Comparison of ENCODE assay signal across 8 cellular contexts in the genomic region with DNA sequence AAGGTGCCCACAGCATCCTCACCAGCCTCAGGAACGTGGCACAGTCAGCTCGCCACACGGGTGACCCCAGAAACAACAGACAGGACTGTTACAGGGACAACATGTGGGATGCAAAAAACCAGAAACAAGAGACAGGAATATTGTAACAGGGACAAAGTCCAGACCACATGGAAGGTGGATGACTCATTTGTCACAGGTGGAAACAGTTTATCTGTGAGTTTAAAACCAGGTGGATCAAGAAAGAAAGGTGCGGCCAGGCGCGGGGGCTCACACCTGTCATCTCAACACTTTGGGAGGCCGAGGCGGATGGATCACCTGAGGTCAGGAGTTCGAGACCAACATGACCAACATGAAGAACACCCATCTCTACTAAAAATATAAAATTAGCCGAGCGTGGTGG. TPM values are rescaled to one million over a fixed set of nuclear protein-coding genes. Genes with fewer than 3 reads are reported as not detected.
DNase-seq lines count a peak whose midpoint lies in the region; ATAC-seq, FAIRE-seq and TF ChIP-seq lines count a peak whose summit lies in the region.
"Not testable (repeated sequence)": the region's sequence is repeated elsewhere in the genome, so short reads cannot be mapped to it uniquely, and the experiment has no call there.

No MANE protein-coding gene starts in this region.

- H3K27ac ChIP-seq in astrocyte (ENCODE audit: low read depth, low read length); H1 (ENCODE audit: low read depth, low read length); right lobe of liver; transverse colon: not testable (repeated sequence)
- H3K27ac ChIP-seq in pancreas: peak overlapping the region in 1 of 4 donors; percentile 47

- FAIRE-seq in GM19239 (lab: Jason Lieb, UNC): peak; percentile 59
- peak; percentile 31 for FAIRE-seq in HTR-8/SVneo (lab: Jason Lieb, UNC)
- FAIRE-seq in astrocyte (lab: Jason Lieb, UNC): peak; percentile 39
- not testable (repeated sequence) for FAIRE-seq in H1 (lab: Jason Lieb, UNC); pancreas (lab: Jason Lieb, UNC)

- H3K4me3 ChIP-seq in astrocyte (ENCODE audit: insufficient read depth, low read depth, low read length); H1 (ENCODE audit: extremely low read depth in 1 of 4, insufficient read depth in 2 of 4, low read depth in 3 of 4, low read length in 4 of 4); right lobe of liver; pancreas; transverse colon: not testable (repeated sequence)

- not testable (repeated sequence) for DNase-seq in GM19239 (ENCODE audit: insufficient read length, low spot score); HTR-8/SVneo (ENCODE audit: insufficient read length, low spot score); astrocyte (ENCODE audit: low read depth); H1 (ENCODE audit: low read depth in 1 of 2, low spot score in 2 of 2)
- DNase-seq in islet precursor cell (peak; percentile 50), right lobe of liver (peak in 1 of 3 donors; percentile 30), pancreas (peak in 1 of 6 donors; percentile 56), transverse colon (peak; percentile 27)

- not testable (repeated sequence) for H3K9me3 ChIP-seq in astrocyte (ENCODE audit: insufficient read depth, low read depth, low read length); H1 (ENCODE audit: insufficient read depth in 2 of 2, low read depth in 1 of 2, low read length in 1 of 2); right lobe of liver; pancreas; transverse colon

- not testable (repeated sequence) for H2BK120ac ChIP-seq in H1 (replicated peaks; ENCODE audit: low read depth, low read length)

- H3K36me3 Mint-ChIP-seq in astrocyte (ENCODE audit: low read depth, unreplicated experiment): peaks cover 18% of the 10 kb centered on the region

- not testable (repeated sequence) for H3K4me1 ChIP-seq in astrocyte (ENCODE audit: insufficient read depth, low read length); H1 (replicated peaks in 1 of 4; ENCODE audit: control insufficient read depth in 3 of 4, insufficient read depth in 4 of 4, low read length in 3 of 4)
- peaks cover 0 to 12% (median 0%) of the 10 kb centered on the region in 4 donors for H3K4me1 ChIP-seq in right lobe of liver
- H3K4me1 ChIP-seq in pancreas: peaks cover 0 to 13% (median 4%) of the 10 kb centered on the region in 3 donors
- H3K4me1 ChIP-seq in transverse colon: peaks cover 0 to 21% (median 3%) of the 10 kb centered on the region in 4 donors

- not testable (repeated sequence) for H3K14ac ChIP-seq in H1 (ENCODE audit: insufficient read length)

- H3K9me3 Mint-ChIP-seq in astrocyte (ENCODE audit: unreplicated experiment): not testable (repeated sequence)

- ATAC-seq in right lobe of liver (peak in 3 of 4 donors; percentile 22 to 70 (median 69)), pancreas (peak; percentile 16 to 63 (median 61))

- TF ChIP-seq EP300 in H1 (IDR thresholded peaks at IDR 0.05; ENCODE audit: borderline replicate concordance in 1 of 2, low read depth in 2 of 2, low read length in 2 of 2); transverse colon (IDR thresholded peaks at IDR 0.05; ENCODE audit: low read depth): not testable (repeated sequence)

- not testable (repeated sequence) for H4K5ac ChIP-seq in H1 (ENCODE audit: insufficient read length, low read depth, low read length)

- in situ Hi-C loops in transverse colon (cut with MboI; ENCODE audit: low pct_ligation_motif_present in 1 of 4, low pct_unique_long_range_greater_than_20kb in 1 of 4, low sequenced_read_pairs in 3 of 4): not testable (repeated sequence)

- H3K4ac ChIP-seq in H1 (replicated peaks; ENCODE audit: insufficient read length, low read depth, low read length): not testable (repeated sequence)

- H4K20me1 ChIP-seq in astrocyte (ENCODE audit: insufficient read depth, low read length): peaks cover 50% of the 10 kb centered on the region
- H4K20me1 ChIP-seq in H1 (replicated peaks in 1 of 2; ENCODE audit: control insufficient read depth in 1 of 2, insufficient read depth in 2 of 2, low read length in 2 of 2): not testable (repeated sequence)

- 0 out of 2 replicates have a peak overlapping the region, but pooled peaks have one; percentile 21 for H2BK15ac ChIP-seq in H1 (ENCODE audit: low read length)

- not testable (repeated sequence) for H3K4me2 ChIP-seq in astrocyte (ENCODE audit: low read length); H1 (ENCODE audit: insufficient read depth in 1 of 2, low read depth in 2 of 2, low read length in 2 of 2)

- H2BK20ac ChIP-seq in H1 (ENCODE audit: low read length): not testable (repeated sequence)

- CTCF ChIA-PET in H1 (lab: Charles Lee; ENCODE audit: partially characterized antibody): not testable (repeated sequence)

- not testable (repeated sequence) for H3K27ac Mint-ChIP-seq in astrocyte (ENCODE audit: unreplicated experiment)

- not testable (repeated sequence) for TF ChIP-seq RAD21 in H1 (IDR thresholded peaks at IDR 0.05 in 1 of 2, conservative IDR thresholded peaks at IDR 0.05 in 1 of 2; ENCODE audit: low read depth in 2 of 2, low read length in 2 of 2)

- intact Hi-C loops in right lobe of liver (cut with DNase I); pancreas (cut with DNase I); transverse colon (cut with DNase I; ENCODE audit: low total_unique reads): not testable (repeated sequence)

- POLR2A ChIA-PET in H1 (lab: Charles Lee; ENCODE audit: partially characterized antibody): not testable (repeated sequence)

- not testable (repeated sequence) for H2BK12ac ChIP-seq in H1 (ENCODE audit: low read depth, low read length)

- H3K36me3 ChIP-seq in astrocyte (ENCODE audit: insufficient read depth, low read length); H1 (ENCODE audit: control insufficient read depth in 2 of 4, insufficient read depth in 4 of 4, low read length in 3 of 4); right lobe of liver; pancreas; transverse colon: not testable (repeated sequence)

- not testable (repeated sequence) for H4K8ac ChIP-seq in H1 (ENCODE audit: extremely low read depth, insufficient read depth, low read length)

- H2BK5ac ChIP-seq in H1 (ENCODE audit: low read depth, low read length): not testable (repeated sequence)

- peaks cover 30% of the 10 kb centered on the region for H3K79me1 ChIP-seq in H1 (ENCODE audit: low read depth, low read length)

- not testable (repeated sequence) for H3K56ac ChIP-seq in H1 (replicated peaks; ENCODE audit: insufficient read length, low read depth, low read length)

- H2AFZ ChIP-seq in astrocyte (ENCODE audit: low read depth, low read length); H1 (ENCODE audit: low read length): not testable (repeated sequence)

- H3K4me3 Mint-ChIP-seq in astrocyte (ENCODE audit: unreplicated experiment): not testable (repeated sequence)

- not testable (repeated sequence) for H3K18ac ChIP-seq in H1 (ENCODE audit: extremely low read depth, low read length)

- not testable (repeated sequence) for TF ChIP-seq POLR2A in H1 (IDR thresholded peaks at IDR 0.05; ENCODE audit: control extremely low read depth in 1 of 2, low read depth in 2 of 2, low read length in 2 of 2); right lobe of liver (IDR thresholded peaks at IDR 0.05); transverse colon (IDR thresholded peaks at IDR 0.05)

- not testable (repeated sequence) for H3K23me2 ChIP-seq in H1 (ENCODE audit: low read depth, low read length)

- not testable (repeated sequence) for H3K27me3 ChIP-seq in astrocyte (ENCODE audit: insufficient read depth, low read length); H1 (replicated peaks in 1 of 4; ENCODE audit: control insufficient read depth in 3 of 4, extremely low read depth in 1 of 4, insufficient read depth in 3 of 4, low read length in 3 of 4); right lobe of liver; pancreas; transverse colon

- H3K23ac ChIP-seq in H1 (ENCODE audit: insufficient read length): not testable (repeated sequence)

- not testable (repeated sequence) for TF ChIP-seq CTCF in astrocyte (IDR thresholded peaks at IDR 0.05; ENCODE audit: insufficient read depth, low read depth, low read length); H1 (IDR thresholded peaks at IDR 0.05; ENCODE audit: control extremely low read depth in 1 of 3, insufficient read depth in 1 of 3, low read depth in 1 of 3, low read length in 3 of 3); right lobe of liver (IDR thresholded peaks at IDR 0.05); pancreas (IDR thresholded peaks at IDR 0.05); transverse colon (IDR thresholded peaks at IDR 0.05)

- not testable (repeated sequence) for H3K27me3 Mint-ChIP-seq in astrocyte (ENCODE audit: low read depth, unreplicated experiment)

- WGBS in H1 (ENCODE audit: extremely low coverage in 1 of 2, insufficient coverage in 1 of 2, insufficient read length in 1 of 2, insufficient replicate concordance in 2 of 2, low coverage in 1 of 2, low lambda C conversion rate in 2 of 2, missing lambda C conversion rate in 1 of 2), 2 experiments: 94% methylated on average over 11 of the region's 11 CpGs; no CpG with 5 or more reads in 1 of the 2 experiments
- WGBS in right lobe of liver (ENCODE audit: insufficient coverage, low coverage, low lambda C conversion rate, missing lambda C conversion rate): 63% methylated on average over 6 of the region's 11 CpGs
- 61 to 70% methylated on average over 11 of the region's 11 CpGs for WGBS in pancreas, 2 donors
- WGBS in transverse colon (ENCODE audit: low coverage in 1 of 2), 2 donors: 48 to 64% methylated on average over 7 to 11 of the region's 11 CpGs

- H3K4me1 Mint-ChIP-seq in astrocyte (ENCODE audit: low read depth, unreplicated experiment): not testable (repeated sequence)

- H3K9ac ChIP-seq in astrocyte (ENCODE audit: low read length); H1 (replicated peaks in 1 of 4; ENCODE audit: extremely low read depth in 1 of 4, low read depth in 3 of 4, low read length in 3 of 4): not testable (repeated sequence)

- H4K91ac ChIP-seq in H1 (replicated peaks; ENCODE audit: insufficient read length, low read length): not testable (repeated sequence)

- H2AK5ac ChIP-seq in H1 (ENCODE audit: low read depth, low read length): not testable (repeated sequence)

- peaks cover 54% of the 10 kb centered on the region for H3K79me2 ChIP-seq in astrocyte (ENCODE audit: insufficient read depth, low read length)
- H3K79me2 ChIP-seq in H1 (ENCODE audit: control insufficient read depth in 1 of 2, insufficient read depth in 2 of 2, low read length in 2 of 2): peaks cover 14 to 83% of the 10 kb centered on the region in 2 experiments

RNA-seq across cellular contexts. Expression of a gene that starts 23.5 kb away (rescaled TPM):
- total RNA-seq in astrocyte: 28.4 and 30.4 TPM in 2 replicates
- 29.1 and 35.1 TPM in 2 replicates for total RNA-seq in H1 (2021; fragmentation: NEBNext Ultra II Directional; extraction: Animal tissue kit (Norgen Biotek cat#: 25700))
- 43.4 and 46.8 TPM in 2 replicates for polyA plus RNA-seq in H1 (2011; rRNA removed)
- 36.5 TPM for polyA plus RNA-seq in H1 (2011; cell fraction: cytosol; rRNA removed)
- polyA plus RNA-seq in H1 (2011; cell fraction: nucleus; rRNA removed): 54.8 TPM
- 29.2 to 34.0 TPM (median 33.8 TPM) in 4 replicates for polyA plus RNA-seq in H1 (2012, experiment 1 of 2)
- 30.9 TPM for polyA plus RNA-seq in H1 (2012, experiment 2 of 2)
- polyA plus RNA-seq in H1 (2013, experiment 1 of 2): 22.1 TPM
- 23.6 TPM for polyA plus RNA-seq in H1 (2013, experiment 2 of 2)
- polyA minus RNA-seq in H1 (2011; rRNA and poly(A)+ RNA removed): 51.6 and 57.5 TPM in 2 replicates
- polyA minus RNA-seq in H1 (2011; cell fraction: cytosol; rRNA and poly(A)+ RNA removed): 15.0 TPM
- 45.8 TPM for polyA minus RNA-seq in H1 (2011; cell fraction: nucleus; rRNA and poly(A)+ RNA removed)
- 10 to 100 TPM; 15.6 to 34.5 (median 29.0) TPM for total RNA-seq in right lobe of liver
- 10 to 100 TPM; 14.1 to 26.5 (median 18.7) TPM for total RNA-seq in pancreas
- polyA plus RNA-seq in pancreas: 10 to 100 TPM in 1 of 2 donors, 1 to 10 TPM in 1; 8.1 to 11.9 TPM
- total RNA-seq in transverse colon: 10 to 100 TPM; 27.9 to 39.9 (median 33.9) TPM

RNA-seq across cellular contexts. Expression of a gene that starts 23.5 kb away (rescaled TPM):
- total RNA-seq in astrocyte (19.9 and 21.3 TPM in 2 replicates), right lobe of liver (10 to 100 TPM; 21.7 to 44.6 (median 36.9) TPM), pancreas (10 to 100 TPM; 21.9 to 39.5 (median 27.1) TPM), transverse colon (10 to 100 TPM; 44.0 to 94.3 (median 67.1) TPM)
- 45.8 and 46.4 TPM in 2 replicates for total RNA-seq in H1 (2021; fragmentation: NEBNext Ultra II Directional; extraction: Animal tissue kit (Norgen Biotek cat#: 25700))
- polyA plus RNA-seq in H1 (2011; rRNA removed) (28.5 and 41.4 TPM in 2 replicates), pancreas (10 to 100 TPM; 11.9 to 16.2 TPM)
- 33.4 TPM for polyA plus RNA-seq in H1 (2011; cell fraction: cytosol; rRNA removed)
- polyA plus RNA-seq in H1 (2011; cell fraction: nucleus; rRNA removed): 34.7 TPM
- 23.6 to 30.7 TPM (median 29.1 TPM) in 4 replicates for polyA plus RNA-seq in H1 (2012, experiment 1 of 2)
- 29.3 TPM for polyA plus RNA-seq in H1 (2012, experiment 2 of 2)
- polyA plus RNA-seq in H1 (2013, experiment 1 of 2): 19.5 TPM
- 17.9 TPM for polyA plus RNA-seq in H1 (2013, experiment 2 of 2)
- polyA minus RNA-seq in H1 (2011; rRNA and poly(A)+ RNA removed): 29.9 and 30.2 TPM in 2 replicates
- polyA minus RNA-seq in H1 (2011; cell fraction: cytosol; rRNA and poly(A)+ RNA removed): 40.1 TPM
- 31.7 TPM for polyA minus RNA-seq in H1 (2011; cell fraction: nucleus; rRNA and poly(A)+ RNA removed)
